In the genomic region with DNA sequence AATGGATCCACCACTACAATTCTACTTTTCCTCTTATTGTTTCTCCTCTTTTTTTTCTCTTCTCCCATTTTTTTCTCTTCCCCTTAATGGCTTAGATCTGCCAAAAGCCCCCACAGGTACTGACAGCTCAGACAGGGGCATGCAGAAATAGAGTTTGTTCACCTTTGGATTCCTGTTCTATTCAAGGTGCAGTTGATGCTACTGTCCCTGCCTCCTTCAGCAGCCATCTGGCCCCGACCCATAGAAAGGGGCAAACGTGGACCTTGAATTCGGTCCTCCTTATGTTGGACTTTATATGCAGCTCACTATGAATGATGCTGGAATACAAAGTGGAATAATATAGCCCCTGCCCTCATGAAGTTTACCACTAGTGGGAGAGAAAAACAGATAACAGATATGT, we compare ENCODE assay signal across 8 cellular contexts. TPM values are rescaled to one million over a fixed set of nuclear protein-coding genes. Genes with fewer than 3 reads are reported as not detected.
"Had no signal": no experiment of that assay in that cellular context is flagged by ENCODE, and none has a peak within 500 bp of the region (broad histone marks: within the 10 kb centered on the region; RNA-seq: fewer than 3 reads in every experiment).

No MANE protein-coding gene starts in this region.

- H3K27ac ChIP-seq: HL-60 had no signal

- H3K4me3 ChIP-seq: K562 had no signal

- DNase-seq: IMR-90, KBM-7, KG1 had no signal

- ATAC-seq: HepG2, K562 had no signal

RNA-seq across cellular contexts. Expression of a gene that starts 27.7 kb away (rescaled TPM):
- total RNA-seq: HepG2, HT-29, IMR-90, K562 had no signal
- polyA plus RNA-seq: HepG2, IgD-negative memory B cell, IMR-90, K562 had no signal
